13 cellular contexts compared by ENCODE assay signal in the genomic region with DNA sequence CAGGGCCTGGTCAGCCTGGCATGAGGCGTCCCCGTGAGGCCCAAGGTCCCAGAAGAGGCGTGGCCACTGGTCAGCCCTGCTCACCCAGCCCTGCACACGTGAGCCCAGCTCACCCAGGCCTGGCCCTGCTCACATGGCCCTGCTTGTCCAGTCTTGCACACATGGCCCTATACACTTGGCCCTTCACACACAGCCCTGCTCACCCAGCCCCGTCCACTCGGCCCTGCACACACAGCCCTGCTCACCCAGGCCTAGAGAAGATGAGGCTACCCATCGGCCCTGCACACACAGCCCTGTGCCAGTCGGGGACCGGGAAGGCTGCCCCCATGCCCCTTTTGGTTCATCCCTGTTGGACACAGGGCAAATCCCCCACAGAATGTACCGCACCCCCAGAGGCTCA. TPM values are rescaled to one million over a fixed set of nuclear protein-coding genes. Genes with fewer than 3 reads are reported as not detected.
DNase-seq lines count a peak whose midpoint lies in the region; ATAC-seq and TF ChIP-seq lines count a peak whose summit lies in the region.
"Had no signal": no experiment of that assay in that cellular context is flagged by ENCODE, and none has a peak within 500 bp of the region (broad histone marks: within the 10 kb centered on the region; RNA-seq: fewer than 3 reads in every experiment).

No MANE protein-coding gene starts in this region.

- H3K36me3 ChIP-seq in H7 (replicated peaks; ENCODE audit: control insufficient read depth, insufficient read depth, low read length) (no peaks in the 10 kb centered on the region), heart left ventricle (peaks cover 0 to 4% (median 0%) of the 10 kb centered on the region in 9 donors)

- H3K36me3 Mint-ChIP-seq in neural crest cell (ENCODE audit: low read depth), result no peaks in the 10 kb centered on the region
- H3K36me3 Mint-ChIP-seq in activated naive CD8-positive, alpha-beta T cell treated with anti-CD3 and anti-CD28 coated beads for 36 hours, result no peaks in the 10 kb centered on the region

- intact Hi-C loops in heart left ventricle (cut with DNase I), result loop anchor here in 4 of 10 donors (1.0 to 10.0 kb wide), 4 partner anchors 84 to 91 kb away; no protein-coding TSS in a partner anchor

- H3K9me3 Mint-ChIP-seq in neural crest cell, result no peaks in the 10 kb centered on the region
- no peaks in the 10 kb centered on the region for H3K9me3 Mint-ChIP-seq in activated naive CD8-positive, alpha-beta T cell treated with anti-CD3 and anti-CD28 coated beads for 36 hours
- H3K9me3 Mint-ChIP-seq: activated T-helper 1 cell treated with anti-CD3 and anti-CD28 coated beads, Interleukin-12 subunit alpha, Interleukin-12 subunit beta, Interleukin-2, Interleukin-4 antibody, amounts not matched to agents 30 ng/mL and 10 ng/mL and 1 ng/mL, durations not matched to agents 14 hours and 24 hours and 36 hours had no signal

- DNase-seq in 8988T (peak; percentile 28), H7 (peak; percentile 25), heart left ventricle (peak in 4 of 5 donors; percentile 53 to 85 (median 64)), neural crest cell (ENCODE audit: low read depth, low spot score) (no peak), germinal center (ENCODE audit: low spot score) (no peak), NCI-H774 (lab: John Stamatoyannopoulos, UW) (no peak)
- DNase-seq in activated naive CD8-positive, alpha-beta T cell treated with anti-CD3 and anti-CD28 coated beads for 36 hours, result no peak
- DNase-seq: activated CD4-positive, CD25-positive, alpha-beta regulatory T cell treated with anti-CD3 and anti-CD28 coated beads, Interleukin-2, amount 50 U/mL, for 72 hours; amniotic stem cell; NCI-H1417 treated with DMSO at 0.1 percent for 48 hours; NCI-H2227 treated with DMSO at 0.1 percent for 48 hours had no signal

- TF ChIP-seq POLR2A in heart left ventricle (IDR thresholded peaks at IDR 0.05), result no peak

- peak overlapping the region; percentile 86 for H3K27ac Mint-ChIP-seq in neural crest cell (ENCODE audit: unreplicated experiment)
- no peak overlapping the region for H3K27ac Mint-ChIP-seq in activated naive CD8-positive, alpha-beta T cell treated with anti-CD3 and anti-CD28 coated beads for 36 hours
- H3K27ac Mint-ChIP-seq: activated T-helper 1 cell treated with anti-CD3 and anti-CD28 coated beads, Interleukin-12 subunit alpha, Interleukin-12 subunit beta, Interleukin-2, Interleukin-4 antibody, amounts not matched to agents 30 ng/mL and 10 ng/mL and 1 ng/mL, durations not matched to agents 14 hours and 24 hours and 36 hours had no signal

- peaks cover 5 to 47% (median 37%) of the 10 kb centered on the region in 12 donors for H3K4me1 ChIP-seq in heart left ventricle

- H3K27me3 ChIP-seq in H7 (ENCODE audit: control insufficient read depth, insufficient read depth, low read length) (no peaks in the 10 kb centered on the region), heart left ventricle (no peaks in the 10 kb centered on the region)

- H3K4me1 Mint-ChIP-seq in neural crest cell, result peaks cover 28% of the 10 kb centered on the region
- H3K4me1 Mint-ChIP-seq in activated naive CD8-positive, alpha-beta T cell treated with anti-CD3 and anti-CD28 coated beads for 36 hours, result peaks cover 7% of the 10 kb centered on the region

- WGBS in heart left ventricle, 4 donors, result 69 to 84% (median 74%) methylated on average over 6 to 10 of the region's 10 CpGs

- ATAC-seq in heart left ventricle, result peak; percentile 14 to 33 (median 25)
- ATAC-seq in HG02610 (IDR thresholded peaks at IDR 0.05; ENCODE audit: unreplicated experiment), result no peak

- H3K27me3 Mint-ChIP-seq in neural crest cell (ENCODE audit: low read depth), result peaks cover 2% of the 10 kb centered on the region
- no peaks in the 10 kb centered on the region for H3K27me3 Mint-ChIP-seq in activated naive CD8-positive, alpha-beta T cell treated with anti-CD3 and anti-CD28 coated beads for 36 hours

- TF ChIP-seq CTCF in heart left ventricle (IDR thresholded peaks at IDR 0.05), result no peak
- TF ChIP-seq CTCF in neural crest cell (conservative IDR thresholded peaks at IDR 0.05), result no peak

- peak overlapping the region in 8 of 12 donors; percentile 74 to 92 (median 83) for H3K27ac ChIP-seq in heart left ventricle

- H3K4me3 Mint-ChIP-seq in neural crest cell, result no peak overlapping the region
- H3K4me3 Mint-ChIP-seq in activated naive CD8-positive, alpha-beta T cell treated with anti-CD3 and anti-CD28 coated beads for 36 hours, result no peak overlapping the region
- H3K4me3 Mint-ChIP-seq: activated T-helper 1 cell treated with anti-CD3 and anti-CD28 coated beads, Interleukin-12 subunit alpha, Interleukin-12 subunit beta, Interleukin-2, Interleukin-4 antibody, amounts not matched to agents 30 ng/mL and 10 ng/mL and 1 ng/mL, durations not matched to agents 14 hours and 24 hours and 36 hours had no signal

- no peak overlapping the region for H3K4me3 ChIP-seq in H7 (ENCODE audit: insufficient read depth, low read depth, low read length)
- H3K4me3 ChIP-seq in heart left ventricle, result no peak overlapping the region

- no peaks in the 10 kb centered on the region for H3K9me3 ChIP-seq in heart left ventricle

RNA-seq across cellular contexts. Expression of a gene that starts 28.4 kb away (rescaled TPM):
- total RNA-seq in H7 (2014; rRNA removed; shearing (Covaris generic)), result 0.07 and 0.33 TPM in 2 replicates
- total RNA-seq in heart left ventricle, result 10 to 100 TPM in 5 of 9 donors, 1 to 10 TPM in 4; 5.1 to 26.5 (median 10.2) TPM
- 1 to 10 TPM; 3.0 to 8.8 TPM for polyA plus RNA-seq in heart left ventricle
- 3.0 and 3.5 TPM in 2 replicates for total RNA-seq in neural crest cell
- not detected for total RNA-seq in activated naive CD8-positive, alpha-beta T cell treated with anti-CD3 and anti-CD28 coated beads for 36 hours
- total RNA-seq: activated T-helper 1 cell treated with anti-CD3 and anti-CD28 coated beads, Interleukin-12 subunit alpha, Interleukin-12 subunit beta, Interleukin-2, Interleukin-4 antibody, amounts not matched to agents 30 ng/mL and 10 ng/mL and 1 ng/mL, durations not matched to agents 14 hours and 24 hours and 36 hours had no signal

Comparison
In these comparisons a context has a peak if more than half of its experiments do, and no peak if none do; other contexts are left out.
1. DNase-seq: peak in 8988T (single experiment), H7 (single experiment) and heart left ventricle (4 of 5); none in neural crest cell (single experiment), activated naive CD8-positive, alpha-beta T cell treated with anti-CD3 and anti-CD28 coated beads for 36 hours (single experiment), germinal center (single experiment) and NCI-H774 (single experiment).